11 cellular contexts compared by ENCODE assay signal in genomic region chr19:38701455-38702063, GRCh38. TPM values are rescaled to one million over a fixed set of nuclear protein-coding genes. Genes with fewer than 3 reads are reported as not detected.
DNase-seq lines count a peak whose midpoint lies in the region; ATAC-seq, FAIRE-seq and TF ChIP-seq lines count a peak whose summit lies in the region.
"Had no signal": no experiment of that assay in that cellular context is flagged by ENCODE, and none has a peak within 500 bp of the region (broad histone marks: within the 10 kb centered on the region; RNA-seq: fewer than 3 reads in every experiment).

No MANE protein-coding gene starts in this region.

- no peaks in the 10 kb centered on the region for H3K27me3 Mint-ChIP-seq in Caco-2 (ENCODE audit: insufficient read depth, unreplicated experiment)
- H3K27me3 Mint-ChIP-seq in brain: no peaks in the 10 kb centered on the region
- no peaks in the 10 kb centered on the region for H3K27me3 Mint-ChIP-seq in natural killer cell (ENCODE audit: low read depth in 2 of 2)

- H3K9me3 Mint-ChIP-seq in Caco-2 (ENCODE audit: unreplicated experiment) (no peaks in the 10 kb centered on the region), brain (no peaks in the 10 kb centered on the region), natural killer cell (no peaks in the 10 kb centered on the region)

- POLR2A ChIA-PET in Caco-2 (lab: Charles Lee): interaction anchor here (0.5 to 2.3 kb wide), 10 partner anchors 9 to 151 kb away, joined by 3 to 22 read pairs (median 7); partner anchors contain the start of genes ACTN4 and EIF3K
- POLR2A ChIA-PET in HepG2 (lab: Yijun Ruan, JAX): interaction anchor here (0.7 to 3.6 kb wide), 30 partner anchors 9 to 274 kb away, joined by 3 to 63 read pairs (median 4); partner anchors contain the start of genes ACTN4, ECH1, EIF3K and FBXO17

- peak; percentile 20 to 75; a peak in 2 of 4 replicates for TF ChIP-seq POLR2A in HepG2 (IDR thresholded peaks at IDR 0.05; ENCODE audit: insufficient read depth in 1 of 2, low read depth in 2 of 2, low read length in 2 of 2)

- TF ChIP-seq RAD21 in HepG2 (CRISPR knock-in tag; IDR thresholded peaks at IDR 0.05): peak; percentile 67

- DNase-seq in Caco-2: peak; percentile 89 to 96
- DNase-seq in HepG2 (ENCODE audit: low spot score): peak; percentile 93
- peak; percentile 98 for DNase-seq in small intestine
- DNase-seq in natural killer cell: no peak
- DNase-seq in DMS79 (lab: John Stamatoyannopoulos, UW): no peak
- DNase-seq in HAP-1 (ENCODE audit: low spot score in 2 of 2): no peak
- DNase-seq in NCI-H2227 treated with DMSO at 0.1 percent for 48 hours (lab: John Stamatoyannopoulos, UW): no peak
- DNase-seq: activated CD8-positive, alpha-beta memory T cell treated with anti-CD3 and anti-CD28 coated beads, Interleukin-2, amount 50 U/mL, for 48 hours; stimulated activated CD4-positive, alpha-beta T cell treated with anti-CD3 and anti-CD28 coated beads, Interleukin-4, amount 100 ng/mL, for 4 hours; trophoblast cell had no signal

- in situ Hi-C loops in HepG2 (cut with HindIII; ENCODE audit: extremely low pct_ligation_motif_present, low pct_unique_long_range_greater_than_20kb) (loop anchor here (5.0 kb wide), 1 partner anchor 44 kb away; no protein-coding TSS in a partner anchor), HAP-1 (cut with MboI; ENCODE audit: low sequenced_read_pairs) (no loop called here)

- H3K36me3 ChIP-seq in Caco-2 (ENCODE audit: control insufficient read depth, insufficient read depth, low read length) (peaks cover 28% of the 10 kb centered on the region), HepG2 (replicated peaks in 1 of 2; ENCODE audit: control insufficient read depth in 1 of 2, insufficient read depth in 2 of 2, low read length in 2 of 2) (peaks cover 42 to 60% of the 10 kb centered on the region in 2 experiments), small intestine (ENCODE audit: control insufficient read depth in 2 of 2, insufficient read depth in 2 of 2, low read length in 2 of 2) (peaks cover 16 to 27% of the 10 kb centered on the region in 2 donors), HAP-1 (replicated peaks) (peaks cover 56% of the 10 kb centered on the region)

- H3K27ac ChIP-seq in HepG2 (ENCODE audit: extremely low read length, insufficient read depth, low read length): peak overlapping the region; percentile 99
- H3K27ac ChIP-seq in small intestine (ENCODE audit: low read depth in 1 of 2, low read length in 1 of 2): peak overlapping the region; percentile 88 to 97

- no peak overlapping the region for H3K4me3 ChIP-seq in Caco-2 (ENCODE audit: low read depth, low read length)
- peak overlapping the region in 1 of 3 experiments; percentile 47; a peak in 2 of 6 replicates for H3K4me3 ChIP-seq in HepG2 (replicated peaks in 1 of 3; ENCODE audit: insufficient read depth in 1 of 3, low read depth in 2 of 3, low read length in 3 of 3)
- no peak overlapping the region for H3K4me3 ChIP-seq in small intestine (ENCODE audit: low read depth in 1 of 2, low read length in 2 of 2)
- H3K4me3 ChIP-seq in HAP-1: no peak overlapping the region

- H3K4me1 Mint-ChIP-seq in Caco-2 (ENCODE audit: low read depth, unreplicated experiment): peaks cover 33% of the 10 kb centered on the region
- H3K4me1 Mint-ChIP-seq in brain: peaks cover 26% of the 10 kb centered on the region
- peaks cover 38 to 43% of the 10 kb centered on the region in 2 donors for H3K4me1 Mint-ChIP-seq in natural killer cell

- H3K36me3 Mint-ChIP-seq in Caco-2 (ENCODE audit: insufficient read depth, unreplicated experiment) (peaks cover 100% of the 10 kb centered on the region), brain (peaks cover 46% of the 10 kb centered on the region), natural killer cell (no peaks in the 10 kb centered on the region)

- no peaks in the 10 kb centered on the region for H4K20me1 ChIP-seq in HepG2 (ENCODE audit: insufficient read depth, low read length)

- 25% methylated on average over 5 of the region's 11 CpGs for WGBS in HepG2 (ENCODE audit: low lambda C conversion rate)
- WGBS in small intestine, 3 donors: 18 to 50% (median 28%) methylated on average over 11 of the region's 11 CpGs

- H3K9ac ChIP-seq in HepG2 (ENCODE audit: insufficient read depth, low read depth, low read length): peak overlapping the region; percentile 76

- no peaks in the 10 kb centered on the region for H3K9me3 ChIP-seq in Caco-2
- H3K9me3 ChIP-seq in HepG2 (ENCODE audit: low read length): no peaks in the 10 kb centered on the region
- no peaks in the 10 kb centered on the region for H3K9me3 ChIP-seq in small intestine (ENCODE audit: control insufficient read depth, low read depth)
- no peaks in the 10 kb centered on the region for H3K9me3 ChIP-seq in HAP-1

- H3K27me3 ChIP-seq in Caco-2 (replicated peaks; ENCODE audit: control insufficient read depth, insufficient read depth, low read length): no peaks in the 10 kb centered on the region
- H3K27me3 ChIP-seq in HepG2 (ENCODE audit: control insufficient read depth in 1 of 2, insufficient read depth in 2 of 2, low read length in 2 of 2): no peaks in the 10 kb centered on the region
- H3K27me3 ChIP-seq in small intestine (ENCODE audit: control insufficient read depth in 2 of 2, insufficient read depth in 2 of 2, low read length in 2 of 2): no peaks in the 10 kb centered on the region
- H3K27me3 ChIP-seq in HAP-1 (ENCODE audit: low read depth): no peaks in the 10 kb centered on the region

- peaks cover 49% of the 10 kb centered on the region for H3K79me2 ChIP-seq in HepG2 (ENCODE audit: insufficient read depth, low read length)

- BruUV-seq in Caco-2 (replicated peaks; lab: Mats Ljungman, UMichigan) (TSS peak; percentile 68), HepG2 (replicated peaks; lab: Mats Ljungman, UMichigan) (no TSS peak)

- H3K4me1 ChIP-seq in Caco-2 (peaks cover 60% of the 10 kb centered on the region), HepG2 (ENCODE audit: insufficient read depth, low read length) (peaks cover 95% of the 10 kb centered on the region), small intestine (ENCODE audit: control insufficient read depth in 2 of 2, insufficient read depth in 1 of 2, low read depth in 1 of 2, low read length in 1 of 2) (peaks cover 11 to 16% of the 10 kb centered on the region in 2 donors), HAP-1 (no peaks in the 10 kb centered on the region)

- TF ChIP-seq EP300 in HepG2 (IDR thresholded peaks at IDR 0.05; ENCODE audit: low read depth in 2 of 2, low read length in 2 of 2) (peak; percentile 83 to 92), HepG2 (CRISPR knock-in tag; IDR thresholded peaks at IDR 0.05; ENCODE audit: borderline replicate concordance) (peak; percentile 91)

- intact Hi-C loops in Caco-2 (cut with micrococcal nuclease; ENCODE audit: unreplicated experiment) (loop anchor here (1.0 to 2.0 kb wide), 4 partner anchors 17 to 47 kb away; no protein-coding TSS in a partner anchor), HepG2 (cut with micrococcal nuclease; ENCODE audit: unreplicated experiment) (loop anchor here (2.0 to 5.0 kb wide), 2 partner anchors 21 to 49 kb away; no protein-coding TSS in a partner anchor), natural killer cell (cut with micrococcal nuclease) (no loop called here)

- H3K4me2 ChIP-seq in HepG2 (ENCODE audit: low read depth, low read length): peak overlapping the region; percentile 70

- H3K27ac Mint-ChIP-seq in Caco-2 (ENCODE audit: unreplicated experiment) (peak overlapping the region; percentile 82), brain (peak overlapping the region in 3 of 5 experiments; percentile 48 to 72 (median 56)), natural killer cell (no peak overlapping the region)

- TF ChIP-seq CTCF in Caco-2 (IDR thresholded peaks at IDR 0.05; ENCODE audit: insufficient read depth in 1 of 2, low read depth in 1 of 2, low read length in 1 of 2, severe bottlenecking in 1 of 2, unreplicated experiment in 1 of 2) (no peak), brain (conservative IDR thresholded peaks at IDR 0.05) (no peak), HepG2 (CRISPR knock-in tag; IDR thresholded peaks at IDR 0.05) (peak; percentile 21; the same call in 1 of the 2 replicates), natural killer cell (IDR thresholded peaks at IDR 0.05) (no peak)

- no peak overlapping the region for H2AFZ ChIP-seq in HepG2 (ENCODE audit: low read length)

- FAIRE-seq in HepG2 (lab: Jason Lieb, UNC) (peak; percentile 95), small intestine (lab: Jason Lieb, UNC) (no peak)

- ATAC-seq in HepG2: peak; percentile 89
- ATAC-seq in natural killer cell: no peak

- CTCF ChIA-PET in Caco-2 (lab: Charles Lee) (interaction anchor here (0.7 to 2.1 kb wide), 7 partner anchors 10 to 67 kb away, joined by 3 to 9 read pairs (median 5); partner anchors contain the start of gene ACTN4), HepG2 (lab: Yijun Ruan, JAX; ENCODE audit: low intra/inter-chr PET ratio, low total read pairs) (no interaction called here)

- peak overlapping the region; percentile 47 for H3K4me3 Mint-ChIP-seq in Caco-2 (ENCODE audit: unreplicated experiment)
- H3K4me3 Mint-ChIP-seq in brain: no peak overlapping the region
- H3K4me3 Mint-ChIP-seq in natural killer cell: no peak overlapping the region

RNA-seq across cellular contexts. Expression of gene CAPN12, which starts 42.7 kb away (rescaled TPM):
- 8.8 and 11.0 TPM in 2 replicates for total RNA-seq in Caco-2 (2022)
- 0.44 TPM for polyA plus RNA-seq in brain (ENCODE audit: insufficient read depth, low read depth, low replicate concordance)
- 0.62 and 1.6 TPM in 2 replicates for total RNA-seq in HepG2 (2016; rRNA removed; fragmentation: Illumina TruSeq; extraction: Trizol)
- total RNA-seq in HepG2 (2016; cell fraction: cytosol; rRNA removed; fragmentation: Illumina TruSeq; extraction: Trizol; ENCODE audit: low read depth): 1.0 and 1.2 TPM in 2 replicates
- total RNA-seq in HepG2 (2016; cell fraction: insoluble cytoplasmic fraction; rRNA removed; fragmentation: Illumina TruSeq; extraction: Trizol): 0.30 and 1.3 TPM in 2 replicates
- total RNA-seq in HepG2 (2016; cell fraction: membrane; rRNA removed; fragmentation: Illumina TruSeq; extraction: Trizol): 0.49 and 0.59 TPM in 2 replicates
- total RNA-seq in HepG2 (2016; cell fraction: nucleus; rRNA removed; fragmentation: Illumina TruSeq; extraction: Trizol): 2.3 and 2.9 TPM in 2 replicates
- 13.6 and 20.4 TPM in 2 replicates for polyA plus RNA-seq in HepG2 (2011; rRNA removed)
- 3.4 and 3.8 TPM in 2 replicates for polyA plus RNA-seq in HepG2 (2011; cell fraction: cytosol; rRNA removed)
- polyA plus RNA-seq in HepG2 (2011; cell fraction: nucleus; rRNA removed): 230 and 249 TPM in 2 replicates
- polyA plus RNA-seq in HepG2 (2012): 8.4 and 11.4 TPM in 2 replicates
- 0.35 and 0.73 TPM in 2 replicates for polyA plus RNA-seq in HepG2 (2016; cell fraction: cytosol; fragmentation: Illumina TruSeq; extraction: Trizol; ENCODE audit: low read depth)
- 0.66 and 0.96 TPM in 2 replicates for polyA plus RNA-seq in HepG2 (2016; cell fraction: insoluble cytoplasmic fraction; fragmentation: Illumina TruSeq; extraction: Trizol; ENCODE audit: low read depth)
- 0.66 and 0.81 TPM in 2 replicates for polyA plus RNA-seq in HepG2 (2016; cell fraction: membrane; fragmentation: Illumina TruSeq; extraction: Trizol; ENCODE audit: low read depth)
- polyA plus RNA-seq in HepG2 (2016; cell fraction: nucleus; fragmentation: Illumina TruSeq; extraction: Trizol; ENCODE audit: insufficient read depth, low read depth): 16.2 and 18.9 TPM in 2 replicates
- polyA minus RNA-seq in HepG2 (2011; rRNA and poly(A)+ RNA removed; ENCODE audit: low replicate concordance): 4.4 TPM in 1 of 2 replicates, not detected in the other
- polyA minus RNA-seq in HepG2 (2011; cell fraction: cytosol; rRNA and poly(A)+ RNA removed): 0.69 and 2.0 TPM in 2 replicates
- polyA minus RNA-seq in HepG2 (2011; cell fraction: nucleus; rRNA and poly(A)+ RNA removed): 10.0 and 11.6 TPM in 2 replicates
- 10 to 100 TPM in 1 of 3 donors, 1 to 10 TPM in 2; 2.4 to 26.1 (median 2.7) TPM for polyA plus RNA-seq in small intestine
- 10 to 100 TPM in 2 of 3 donors, 1 to 10 TPM in 1; 7.4 to 51.0 (median 26.7) TPM for total RNA-seq in natural killer cell

RNA-seq across cellular contexts. Expression of gene ACTN4, which starts 54.1 kb away (rescaled TPM):
- total RNA-seq in Caco-2 (2022): 605 and 658 TPM in 2 replicates
- polyA plus RNA-seq in brain (ENCODE audit: insufficient read depth, low read depth, low replicate concordance): 379 TPM
- 167 and 192 TPM in 2 replicates for total RNA-seq in HepG2 (2016; rRNA removed; fragmentation: Illumina TruSeq; extraction: Trizol)
- 13.8 and 15.0 TPM in 2 replicates for total RNA-seq in HepG2 (2016; cell fraction: cytosol; rRNA removed; fragmentation: Illumina TruSeq; extraction: Trizol; ENCODE audit: low read depth)
- total RNA-seq in HepG2 (2016; cell fraction: insoluble cytoplasmic fraction; rRNA removed; fragmentation: Illumina TruSeq; extraction: Trizol): 122 and 176 TPM in 2 replicates
- 28.6 and 34.1 TPM in 2 replicates for total RNA-seq in HepG2 (2016; cell fraction: membrane; rRNA removed; fragmentation: Illumina TruSeq; extraction: Trizol)
- 148 and 165 TPM in 2 replicates for total RNA-seq in HepG2 (2016; cell fraction: nucleus; rRNA removed; fragmentation: Illumina TruSeq; extraction: Trizol)
- polyA plus RNA-seq in HepG2 (2011; rRNA removed): 171 and 223 TPM in 2 replicates
- polyA plus RNA-seq in HepG2 (2011; cell fraction: cytosol; rRNA removed): 82.2 and 91.7 TPM in 2 replicates
- polyA plus RNA-seq in HepG2 (2011; cell fraction: nucleus; rRNA removed): 437 and 620 TPM in 2 replicates
- 222 and 260 TPM in 2 replicates for polyA plus RNA-seq in HepG2 (2012)
- 5.8 and 8.5 TPM in 2 replicates for polyA plus RNA-seq in HepG2 (2016; cell fraction: cytosol; fragmentation: Illumina TruSeq; extraction: Trizol; ENCODE audit: low read depth)
- 192 and 256 TPM in 2 replicates for polyA plus RNA-seq in HepG2 (2016; cell fraction: insoluble cytoplasmic fraction; fragmentation: Illumina TruSeq; extraction: Trizol; ENCODE audit: low read depth)
- 20.9 and 27.6 TPM in 2 replicates for polyA plus RNA-seq in HepG2 (2016; cell fraction: membrane; fragmentation: Illumina TruSeq; extraction: Trizol; ENCODE audit: low read depth)
- 435 and 441 TPM in 2 replicates for polyA plus RNA-seq in HepG2 (2016; cell fraction: nucleus; fragmentation: Illumina TruSeq; extraction: Trizol; ENCODE audit: insufficient read depth, low read depth)
- polyA minus RNA-seq in HepG2 (2011; rRNA and poly(A)+ RNA removed; ENCODE audit: low replicate concordance): 172 and 192 TPM in 2 replicates
- 86.2 and 95.5 TPM in 2 replicates for polyA minus RNA-seq in HepG2 (2011; cell fraction: cytosol; rRNA and poly(A)+ RNA removed)
- 73.1 and 75.2 TPM in 2 replicates for polyA minus RNA-seq in HepG2 (2011; cell fraction: nucleus; rRNA and poly(A)+ RNA removed)
- polyA plus RNA-seq in small intestine: 100 to 1,000 TPM; 188 to 326 (median 291) TPM
- 100 to 1,000 TPM; 443 to 595 (median 541) TPM for total RNA-seq in natural killer cell

Comparison
In these comparisons a context has a peak if more than half of its experiments do, and no peak if none do; other contexts are left out.
1. DNase-seq: peak in Caco-2 (2 of 2), HepG2 (single experiment) and small intestine (single experiment); none in natural killer cell (single experiment), DMS79 (single experiment), HAP-1 (0 of 2) and NCI-H2227 treated with DMSO at 0.1 percent for 48 hours (single experiment).
2. H3K27ac Mint-ChIP-seq: peak in Caco-2 (single experiment) and brain (3 of 5); none in natural killer cell (0 of 2).